ENCODE assay signal across 24 cellular contexts in the genomic region with DNA sequence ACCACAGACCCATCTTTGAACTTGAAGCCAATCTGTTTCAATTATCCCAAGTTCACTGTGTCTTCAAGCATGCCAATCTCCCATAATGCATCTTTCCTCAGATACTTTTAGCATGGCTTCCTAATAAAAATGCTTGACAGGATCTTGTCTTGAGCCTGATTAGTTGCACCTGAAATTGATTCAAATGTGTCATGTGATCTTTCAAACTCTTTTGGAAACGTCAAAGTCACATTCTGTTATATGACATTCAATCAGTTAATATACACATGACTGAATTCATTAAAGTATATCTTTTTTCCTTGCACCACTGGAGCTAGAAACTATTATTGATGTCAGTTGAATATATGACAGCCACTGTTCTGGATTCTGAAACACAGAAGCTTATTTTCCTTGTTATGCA.
DNase-seq lines count a peak whose midpoint lies in the region; ATAC-seq, FAIRE-seq and TF ChIP-seq lines count a peak whose summit lies in the region.
"Had no signal": no experiment of that assay in that cellular context is flagged by ENCODE, and none has a peak within 500 bp of the region (broad histone marks: within the 10 kb centered on the region; RNA-seq: fewer than 3 reads in every experiment).

No MANE protein-coding gene starts in this region.

- BruUV-seq in K562 (replicated peaks; lab: Mats Ljungman, UMichigan) = no TSS peak

- TF ChIP-seq RAD21 in K562 (CRISPR knock-in tag; conservative IDR thresholded peaks at IDR 0.05 in 1 of 2, IDR thresholded peaks at IDR 0.05 in 1 of 2) (no peak), neural cell (conservative IDR thresholded peaks at IDR 0.05) (peak; percentile 20)

- H2AFZ ChIP-seq in K562 (ENCODE audit: low read depth, low read length) = no peak overlapping the region
- no peak overlapping the region for H2AFZ ChIP-seq in neural cell (ENCODE audit: low read depth, low read length)
- H2AFZ ChIP-seq: GM23338 had no signal

- no peak overlapping the region for H3K4me3 Mint-ChIP-seq in glutamatergic neuron (ENCODE audit: unreplicated experiment)
- H3K4me3 Mint-ChIP-seq: B cell; CD4-positive, CD25-positive, alpha-beta regulatory T cell; CD8-positive, alpha-beta T cell; GM23338; H9 had no signal

- DNase-seq in Caki2 (ENCODE audit: low read depth) = peak; percentile 3
- DNase-seq in K562 (ENCODE audit: extremely low read depth in 1 of 4, low spot score in 3 of 4) = no peak
- DNase-seq in germinal center (ENCODE audit: low spot score) = no peak
- no peak for DNase-seq in tibial nerve (ENCODE audit: low spot score in 2 of 2)
- DNase-seq in glutamatergic neuron = no peak
- DNase-seq: Caco-2; CD4-positive, CD25-positive, alpha-beta regulatory T cell; CD8-positive, alpha-beta T cell; DMS 273 treated with DMSO at 0.1 percent for 48 hours; DMS79; EL; GDM1; H9 had no signal

- POLR2A ChIA-PET in K562 (lab: Yijun Ruan, JAX) = no interaction called here

- no peak overlapping the region for H3K27ac ChIP-seq in K562 (ENCODE audit: extremely low read depth, low read depth, low read length)
- peak overlapping the region; percentile 60 for H3K27ac ChIP-seq in neural cell (ENCODE audit: low read length)
- H3K27ac ChIP-seq in tibial nerve = no peak overlapping the region
- H3K27ac ChIP-seq: 22Rv1, BLaER1, C4-2B had no signal

- no peaks in the 10 kb centered on the region for H3K36me3 Mint-ChIP-seq in glutamatergic neuron (ENCODE audit: unreplicated experiment)
- H3K36me3 Mint-ChIP-seq: CD4-positive, CD25-positive, alpha-beta regulatory T cell; CD8-positive, alpha-beta T cell had no signal

- no peaks in the 10 kb centered on the region for H3K9me1 ChIP-seq in K562 (ENCODE audit: control insufficient read depth, insufficient read depth, low read length)

- no peaks in the 10 kb centered on the region for H3K9me3 ChIP-seq in K562 (replicated peaks; ENCODE audit: control insufficient read depth, insufficient read depth, low read depth, low read length)
- no peaks in the 10 kb centered on the region for H3K9me3 ChIP-seq in neural cell (ENCODE audit: low read length)
- H3K9me3 ChIP-seq in tibial nerve = no peaks in the 10 kb centered on the region
- H3K9me3 ChIP-seq: Caco-2 had no signal

- H3K27ac Mint-ChIP-seq in glutamatergic neuron (ENCODE audit: unreplicated experiment) = no peak overlapping the region
- H3K27ac Mint-ChIP-seq: B cell; CD4-positive, CD25-positive, alpha-beta regulatory T cell; CD8-positive, alpha-beta T cell; GM23338; H9 had no signal

- intact Hi-C loops in K562 (cut with micrococcal nuclease) = no loop called here

- TF ChIP-seq EP300 in K562 (IDR thresholded peaks at IDR 0.05; ENCODE audit: low read length) (no peak), neural cell (conservative IDR thresholded peaks at IDR 0.05; ENCODE audit: poor library complexity, severe bottlenecking) (peak; percentile 94), tibial nerve (IDR thresholded peaks at IDR 0.05) (no peak)

- no peaks in the 10 kb centered on the region for H3K79me2 ChIP-seq in K562 (ENCODE audit: control insufficient read depth, insufficient read depth, low read length)
- H3K79me2 ChIP-seq in neural cell (replicated peaks; ENCODE audit: insufficient read depth, low read length) = no peaks in the 10 kb centered on the region

- peaks cover 24% of the 10 kb centered on the region for H3K4me1 Mint-ChIP-seq in glutamatergic neuron (ENCODE audit: low read depth, unreplicated experiment)
- H3K4me1 Mint-ChIP-seq: B cell; CD4-positive, CD25-positive, alpha-beta regulatory T cell; GM23338 had no signal

- H3K9ac ChIP-seq in K562 (ENCODE audit: insufficient read depth in 1 of 2, low read depth in 2 of 2, low read length in 2 of 2) (no peak overlapping the region), neural cell (ENCODE audit: low read length) (no peak overlapping the region)
- H3K9ac ChIP-seq: BLaER1 had no signal

- H3K9me2 ChIP-seq in neural cell (ENCODE audit: insufficient read depth, low read length) = no peaks in the 10 kb centered on the region

- no peaks in the 10 kb centered on the region for H3K27me3 Mint-ChIP-seq in glutamatergic neuron (ENCODE audit: unreplicated experiment)
- H3K27me3 Mint-ChIP-seq: B cell; CD4-positive, CD25-positive, alpha-beta regulatory T cell had no signal

- H3K36me3 ChIP-seq in K562 (ENCODE audit: control insufficient read depth, insufficient read depth, low read length) (no peaks in the 10 kb centered on the region), neural cell (ENCODE audit: insufficient read depth, low read length) (no peaks in the 10 kb centered on the region), tibial nerve (no peaks in the 10 kb centered on the region)
- H3K36me3 ChIP-seq: BLaER1 had no signal

- peaks cover 3% of the 10 kb centered on the region for H3F3A ChIP-seq in neural cell (ENCODE audit: insufficient read depth, low read length, poor library complexity, severe bottlenecking)

- 4% methylated on average over 1 of the region's 1 CpG for WGBS in K562 (ENCODE audit: insufficient coverage, low coverage, missing lambda C conversion rate)
- WGBS in tibial nerve, 2 donors = 78 to 81% methylated on average over 1 of the region's 1 CpG

- TF ChIP-seq POLR2A in K562 (conservative IDR thresholded peaks at IDR 0.05) (no peak), tibial nerve (IDR thresholded peaks at IDR 0.05) (no peak)

- no peaks in the 10 kb centered on the region for H4K20me1 ChIP-seq in K562 (replicated peaks; ENCODE audit: control insufficient read depth, insufficient read depth, low read length)
- H4K20me1 ChIP-seq in neural cell (ENCODE audit: insufficient read depth) = no peaks in the 10 kb centered on the region
- H4K20me1 ChIP-seq: BLaER1 had no signal

- H3K4me2 ChIP-seq in K562 (ENCODE audit: insufficient read depth, low read length) = no peak overlapping the region
- no peak overlapping the region for H3K4me2 ChIP-seq in neural cell (ENCODE audit: low read length)
- H3K4me2 ChIP-seq: BLaER1, GM23338 had no signal

- in situ Hi-C loops in Caki2 (cut with HindIII; ENCODE audit: low pct_unique_long_range_greater_than_20kb, low sequenced_read_pairs) = no loop called here
- in situ Hi-C loops in K562 (cut with MboI) = no loop called here

- CTCF ChIA-PET in K562 (lab: Yijun Ruan, JAX; ENCODE audit: low intra/inter-chr PET ratio) = no interaction called here

- H3K4me3 ChIP-seq in K562 (no peak overlapping the region), neural cell (ENCODE audit: low read length) (no peak overlapping the region), tibial nerve (no peak overlapping the region)
- H3K4me3 ChIP-seq: BLaER1, GM12878, GM23338 had no signal

- TF ChIP-seq CTCF in K562 (IDR thresholded peaks at IDR 0.05 in 2 of 3, conservative IDR thresholded peaks at IDR 0.05 in 1 of 3; ENCODE audit: insufficient read depth in 2 of 3, low read depth in 1 of 3, low read length in 3 of 3) (no peak), neural cell (IDR thresholded peaks at IDR 0.05; ENCODE audit: poor library complexity, severe bottlenecking) (no peak), tibial nerve (IDR thresholded peaks at IDR 0.05) (no peak), glutamatergic neuron (IDR thresholded peaks at IDR 0.05; ENCODE audit: partially characterized antibody, unreplicated experiment) (no peak)

- no peak for ATAC-seq in K562
- ATAC-seq: CD8-positive, alpha-beta T cell; GM12878; GM23338; HCT116 had no signal

- H3K4me1 ChIP-seq in K562 (replicated peaks in 1 of 2; ENCODE audit: control insufficient read depth in 2 of 2, insufficient read depth in 2 of 2, low read length in 2 of 2) (no peaks in the 10 kb centered on the region), tibial nerve (no peaks in the 10 kb centered on the region)
- H3K4me1 ChIP-seq: Caco-2 had no signal

- FAIRE-seq in K562 (lab: Jason Lieb, UNC) = no peak
- FAIRE-seq: A204.1, D721Med, GM12878, GM19239 had no signal

- H3K27me3 ChIP-seq in K562 (ENCODE audit: control insufficient read depth in 2 of 2, insufficient read depth in 2 of 2, low read length in 2 of 2) (no peaks in the 10 kb centered on the region), neural cell (ENCODE audit: insufficient read depth, low read depth, low read length) (no peaks in the 10 kb centered on the region), tibial nerve (no peaks in the 10 kb centered on the region)
- H3K27me3 ChIP-seq: BLaER1 had no signal

- H3K9me3 Mint-ChIP-seq in glutamatergic neuron (ENCODE audit: unreplicated experiment) = peaks cover 3% of the 10 kb centered on the region
- H3K9me3 Mint-ChIP-seq: CD8-positive, alpha-beta T cell; H9 had no signal

TF ChIP-seq in K562, 482 proteins besides CTCF, POLR2A, EP300 and RAD21 (continues in another document):
- TF ChIP-seq TAF7 (tag; IDR thresholded peaks at IDR 0.05) (no peak), MCM5 (IDR thresholded peaks at IDR 0.05; ENCODE audit: low read depth) (no peak), TEAD2 (tag; IDR thresholded peaks at IDR 0.05) (no peak)
- TF ChIP-seq, protein P1, sequence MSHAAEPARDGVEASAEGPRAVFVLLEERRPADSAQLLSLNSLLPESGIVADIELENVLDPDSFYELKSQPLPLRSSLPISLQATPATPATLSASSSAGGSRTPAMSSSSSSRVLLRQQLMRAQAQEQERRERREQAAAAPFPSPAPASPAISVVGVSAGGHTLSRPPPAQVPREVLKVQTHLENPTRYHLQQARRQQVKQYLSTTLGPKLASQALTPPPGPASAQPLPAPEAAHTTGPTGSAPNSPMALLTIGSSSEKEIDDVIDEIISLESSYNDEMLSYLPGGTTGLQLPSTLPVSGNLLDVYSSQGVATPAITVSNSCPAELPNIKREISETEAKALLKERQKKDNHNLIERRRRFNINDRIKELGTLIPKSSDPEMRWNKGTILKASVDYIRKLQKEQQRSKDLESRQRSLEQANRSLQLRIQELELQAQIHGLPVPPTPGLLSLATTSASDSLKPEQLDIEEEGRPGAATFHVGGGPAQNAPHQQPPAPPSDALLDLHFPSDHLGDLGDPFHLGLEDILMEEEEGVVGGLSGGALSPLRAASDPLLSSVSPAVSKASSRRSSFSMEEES (CRISPR knock-in tag; IDR thresholded peaks at IDR 0.05) = peak; percentile 51; the same call in 1 of the 2 replicates

TF ChIP-seq in neural cell, 6 proteins besides CTCF, POLR2A, EP300 and RAD21 (continues in another document):
- no peak for TF ChIP-seq EZH2 (IDR thresholded peaks at IDR 0.05; ENCODE audit: borderline replicate concordance, insufficient read depth, low read length, poor library complexity, severe bottlenecking)
- no peak for TF ChIP-seq TAF1 (IDR thresholded peaks at IDR 0.05; ENCODE audit: low read depth)
